8 cellular contexts compared by ENCODE assay signal in genomic region chr19:52871466-52871865, GRCh38.
"Had no signal": no experiment of that assay in that cellular context is flagged by ENCODE, and none has a peak within 500 bp of the region (broad histone marks: within the 10 kb centered on the region; RNA-seq: fewer than 3 reads in every experiment).

No MANE protein-coding gene starts in this region.

- H3K9me3 Mint-ChIP-seq: GM23338, H9 had no signal

- H2AFZ ChIP-seq: GM23248, GM23338 had no signal

- H3K27ac Mint-ChIP-seq: GM23338, H9, HFFc6 had no signal

- H3K4me1 Mint-ChIP-seq: H9 had no signal

- H3K4me2 ChIP-seq: GM23338 had no signal

- H3K4me1 ChIP-seq: HAP-1 had no signal

- H3K36me3 ChIP-seq: HAP-1 had no signal

- H3K9me3 ChIP-seq: HAP-1 had no signal

- H3K4me3 Mint-ChIP-seq: GM23338, H9, HFFc6 had no signal

- H3K27ac ChIP-seq: GM23248 had no signal

- H3K4me3 ChIP-seq: GM23248, GM23338, HAP-1 had no signal

- H3K9ac ChIP-seq: GM23248 had no signal

- DNase-seq: GM23248, GOT3, H7, H9, HCEC 1CT, HFFc6 had no signal
